In the genomic region with DNA sequence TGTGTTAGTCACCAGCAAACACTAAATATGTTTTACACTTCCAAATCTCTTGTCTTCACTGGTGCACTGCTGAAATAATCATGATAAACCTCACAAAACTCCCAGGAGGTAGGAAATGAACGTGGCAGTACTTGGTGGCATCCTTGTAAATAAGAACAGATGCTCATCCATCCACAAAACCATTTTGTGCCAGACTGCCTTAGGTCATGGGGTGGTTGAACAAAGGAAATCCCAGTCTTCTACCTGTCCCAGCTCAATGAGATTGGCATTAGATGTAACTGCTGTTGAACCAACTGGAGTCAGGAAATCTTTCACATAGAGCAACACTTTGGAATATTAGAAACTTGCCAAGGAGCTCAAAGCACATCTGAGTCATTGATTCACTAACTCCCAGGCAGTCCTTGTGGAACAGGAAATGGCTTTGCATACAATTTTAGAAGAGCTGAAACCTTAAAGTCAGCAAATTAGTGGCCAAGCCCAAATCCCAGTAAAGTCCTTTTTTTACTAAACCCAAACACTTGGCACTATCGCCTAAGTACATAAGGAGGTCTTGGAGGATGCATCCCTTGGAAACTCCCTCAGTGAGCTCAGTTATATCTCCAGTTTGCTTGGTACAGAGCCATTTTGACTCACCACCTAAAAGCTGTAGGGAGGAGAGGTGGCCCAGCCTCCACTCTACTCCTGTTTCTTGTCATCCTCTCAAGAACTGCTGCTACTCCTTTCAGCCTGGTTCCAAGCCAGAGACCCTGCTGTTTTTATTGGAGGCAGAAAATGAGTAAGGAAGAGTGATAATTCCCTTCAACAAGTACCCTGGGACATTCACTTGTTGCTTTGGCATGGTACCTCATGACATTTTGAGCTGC, we compare ENCODE assay signal across 20 cellular contexts.
DNase-seq lines count a peak whose midpoint lies in the region; ATAC-seq and TF ChIP-seq lines count a peak whose summit lies in the region.
"Had no signal": no experiment of that assay in that cellular context is flagged by ENCODE, and none has a peak within 500 bp of the region (broad histone marks: within the 10 kb centered on the region; RNA-seq: fewer than 3 reads in every experiment).

No MANE protein-coding gene starts in this region.

- intact Hi-C loops in PC-3 (cut with micrococcal nuclease) = loop anchor here (5.0 kb wide), 2 partner anchors 207 to 342 kb away; a partner anchor contains a TSS

- H4K20me1 ChIP-seq in PC-3 (ENCODE audit: low read length) (no peaks in the 10 kb centered on the region), neural progenitor cell (ENCODE audit: low read depth) (no peaks in the 10 kb centered on the region)

- BruUV-seq in PC-3 (replicated peaks; lab: Mats Ljungman, UMichigan) = no TSS peak

- CTCF ChIA-PET in PC-3 (lab: Charles Lee) = interaction anchor here (1.0 kb wide), 1 partner anchor 134 kb away, joined by 3 read pairs; no protein-coding TSS in a partner anchor

- no peak overlapping the region for H3K4me2 ChIP-seq in PC-3 (ENCODE audit: low read length)
- H3K4me2 ChIP-seq in neural progenitor cell = no peak overlapping the region
- H3K4me2 ChIP-seq: KMS-11 had no signal

- no peaks in the 10 kb centered on the region for H3K9me3 ChIP-seq in PC-3 (ENCODE audit: low read length)
- no peaks in the 10 kb centered on the region for H3K9me3 ChIP-seq in neural progenitor cell (ENCODE audit: low read depth)
- H3K9me3 ChIP-seq: esophagus muscularis mucosa had no signal

- H3K36me3 Mint-ChIP-seq in neural progenitor cell = no peaks in the 10 kb centered on the region
- H3K36me3 Mint-ChIP-seq: activated CD4-positive, alpha-beta memory T cell treated with anti-CD3 and anti-CD28 coated beads for 36 hours; memory B cell had no signal

- H3F3A ChIP-seq in PC-3 (ENCODE audit: low read length, unreplicated experiment) (no peaks in the 10 kb centered on the region), neural progenitor cell (ENCODE audit: low read depth) (peaks cover 5% of the 10 kb centered on the region)

- peaks cover 61% of the 10 kb centered on the region for H3K4me1 Mint-ChIP-seq in neural progenitor cell
- H3K4me1 Mint-ChIP-seq: memory B cell had no signal

- no peaks in the 10 kb centered on the region for H3K79me2 ChIP-seq in PC-3 (ENCODE audit: low read length)
- no peaks in the 10 kb centered on the region for H3K79me2 ChIP-seq in neural progenitor cell (ENCODE audit: low read depth)

- H3K9me3 Mint-ChIP-seq in neural progenitor cell = peaks cover 2% of the 10 kb centered on the region

- H3K4me3 ChIP-seq in PC-3 (ENCODE audit: low read length) = no peak overlapping the region
- no peak overlapping the region for H3K4me3 ChIP-seq in fibroblast of mammary gland (ENCODE audit: control insufficient read depth, low read depth, low read length)
- H3K4me3 ChIP-seq in neural progenitor cell = no peak overlapping the region
- H3K4me3 ChIP-seq: esophagus muscularis mucosa, SK-N-MC had no signal

- no peaks in the 10 kb centered on the region for H3K36me3 ChIP-seq in PC-3 (ENCODE audit: low read depth, low read length)
- H3K36me3 ChIP-seq in neural progenitor cell = no peaks in the 10 kb centered on the region
- H3K36me3 ChIP-seq: esophagus muscularis mucosa had no signal

- H3K9me2 ChIP-seq in PC-3 (replicated peaks; ENCODE audit: low read length) = no peaks in the 10 kb centered on the region

- no peaks in the 10 kb centered on the region for H3K27me3 ChIP-seq in PC-3 (ENCODE audit: low read length)
- H3K27me3 ChIP-seq in neural progenitor cell = no peaks in the 10 kb centered on the region
- H3K27me3 ChIP-seq: esophagus muscularis mucosa had no signal

- H3K4me1 ChIP-seq in PC-3 (ENCODE audit: insufficient read depth, low read length) (peaks cover 9% of the 10 kb centered on the region; the same call in 1 of the 2 replicates), neural progenitor cell (peaks cover 12% of the 10 kb centered on the region)

- H3K27ac Mint-ChIP-seq in neural progenitor cell = peak overlapping the region; percentile 55
- H3K27ac Mint-ChIP-seq: activated CD4-positive, alpha-beta memory T cell treated with anti-CD3 and anti-CD28 coated beads for 36 hours; activated T-cell treated with anti-CD3 and anti-CD28 coated beads, Interleukin-2, amount 50 U/mL, for 72 hours; memory B cell had no signal

- peaks cover 11% of the 10 kb centered on the region for H3K27me3 Mint-ChIP-seq in neural progenitor cell (ENCODE audit: insufficient read depth, low read depth)
- H3K27me3 Mint-ChIP-seq: activated CD4-positive, alpha-beta memory T cell treated with anti-CD3 and anti-CD28 coated beads for 36 hours; memory B cell had no signal

- H3K9ac ChIP-seq in PC-3 (ENCODE audit: low read length) (no peak overlapping the region), neural progenitor cell (no peak overlapping the region)
- H3K9ac ChIP-seq: KMS-11 had no signal

- H3K27ac ChIP-seq in PC-3 (ENCODE audit: low read length) = peak overlapping the region; percentile 32
- no peak overlapping the region for H3K27ac ChIP-seq in neural progenitor cell
- H3K27ac ChIP-seq: C4-2B, esophagus muscularis mucosa, KMS-11, SK-N-MC had no signal

- no peak overlapping the region for H3K4me3 Mint-ChIP-seq in neural progenitor cell
- H3K4me3 Mint-ChIP-seq: activated CD4-positive, alpha-beta memory T cell treated with anti-CD3 and anti-CD28 coated beads for 36 hours; activated T-cell treated with anti-CD3 and anti-CD28 coated beads, Interleukin-2, amount 50 U/mL, for 72 hours; memory B cell had no signal

- DNase-seq in GM04503 (ENCODE audit: low read depth) (peak; percentile 1), PC-3 (peak; percentile 18), fibroblast of mammary gland (ENCODE audit: low read depth) (peak; percentile 87), neural progenitor cell (ENCODE audit: low spot score) (no peak), NCI-H2171 treated with DMSO at 0.1 percent for 48 hours (lab: John Stamatoyannopoulos, UW) (no peak)
- DNase-seq in activated CD4-positive, alpha-beta T cell treated with anti-CD3 and anti-CD28 coated beads, Interleukin-2, amount 50 U/mL, for 1 hour = no peak
- DNase-seq: activated CD4-positive, alpha-beta memory T cell treated with anti-CD3 and anti-CD28 coated beads for 36 hours; activated T-cell treated with anti-CD3 and anti-CD28 coated beads, Interleukin-2, amount 50 U/mL, for 72 hours; DND-41; NCI-H510A; small intestine; stimulated activated naive CD4-positive, alpha-beta T cell treated with Interleukin-2 at 50 U/mL for 16 hours had no signal

- ATAC-seq in PC-3 = peak; percentile 78
- ATAC-seq in GM19452 (IDR thresholded peaks at IDR 0.05; ENCODE audit: unreplicated experiment) = no peak
- no peak for ATAC-seq in HG02610 (IDR thresholded peaks at IDR 0.05; ENCODE audit: unreplicated experiment)
- ATAC-seq: activated T-cell treated with anti-CD3 and anti-CD28 coated beads, Interleukin-2, amount 50 U/mL, for 72 hours; HCT116 had no signal

- POLR2A ChIA-PET in PC-3 (lab: Charles Lee; ENCODE audit: unreplicated experiment) = no interaction called here

- no peak for TF ChIP-seq CTCF in PC-3 (conservative IDR thresholded peaks at IDR 0.05; ENCODE audit: low read depth, low read length)
- no peak for TF ChIP-seq CTCF in fibroblast of mammary gland (conservative IDR thresholded peaks at IDR 0.05; ENCODE audit: control insufficient read depth, insufficient read depth, low read depth, low read length)
- TF ChIP-seq CTCF in neural progenitor cell (IDR thresholded peaks at IDR 0.05) = no peak

- H2AFZ ChIP-seq in PC-3 (ENCODE audit: low read length) (peak overlapping the region; percentile 36; the same call in 1 of the 2 replicates), neural progenitor cell (replicated peaks) (no peak overlapping the region)

Comparison
In these comparisons a context has a peak if more than half of its experiments do, and no peak if none do; other contexts are left out.
1. DNase-seq: peak in GM04503 (single experiment), PC-3 (single experiment) and fibroblast of mammary gland (single experiment); none in neural progenitor cell (single experiment), NCI-H2171 treated with DMSO at 0.1 percent for 48 hours (single experiment) and activated CD4-positive, alpha-beta T cell treated with anti-CD3 and anti-CD28 coated beads, Interleukin-2, amount 50 U/mL, for 1 hour (single experiment).